Comparison of ENCODE assay signal across 7 cellular contexts in the genomic region with DNA sequence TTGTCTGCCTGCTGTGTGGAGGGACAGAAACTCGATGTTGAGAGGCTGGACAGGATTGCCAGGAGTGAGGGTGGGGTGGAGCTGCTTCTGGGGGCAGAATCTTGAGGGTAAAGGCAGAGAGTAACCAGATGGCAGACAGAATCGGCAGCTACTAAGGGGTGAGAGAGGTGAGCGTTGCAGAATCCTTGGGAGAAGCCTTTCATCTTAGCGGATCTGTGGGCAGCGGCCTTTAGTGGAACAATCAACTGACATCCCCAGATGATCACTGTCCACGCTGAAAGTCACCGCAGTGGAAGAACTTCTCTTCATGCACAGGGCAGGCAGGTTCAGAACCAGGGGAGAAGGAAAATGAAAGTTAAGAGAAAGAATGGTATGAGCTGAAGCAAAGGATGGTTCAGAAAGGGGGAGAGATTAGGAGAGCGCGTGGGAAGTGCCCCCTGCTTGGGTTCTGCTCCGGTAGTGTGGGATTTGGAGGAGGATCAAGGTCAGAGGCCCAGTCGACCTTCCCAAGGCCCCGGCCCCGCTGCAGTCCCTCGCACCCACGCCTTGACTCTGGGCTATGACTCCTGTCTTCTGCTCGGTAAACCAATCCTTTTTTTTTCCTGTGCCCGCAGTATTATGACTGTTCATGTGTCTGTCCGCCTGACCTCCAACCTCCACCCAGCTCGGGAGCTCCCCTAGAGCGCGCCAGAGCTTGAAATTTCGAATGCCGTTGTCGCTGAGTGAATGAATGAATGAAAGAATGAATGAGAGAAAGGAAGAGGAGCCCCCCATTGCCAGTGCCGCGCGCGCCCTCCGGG. TPM values are rescaled to one million over a fixed set of nuclear protein-coding genes. Genes with fewer than 3 reads are reported as not detected.
DNase-seq lines count a peak whose midpoint lies in the region; FAIRE-seq and TF ChIP-seq lines count a peak whose summit lies in the region.

No MANE protein-coding gene starts in this region.

- no peak overlapping the region for H2AK5ac ChIP-seq in H9 (ENCODE audit: insufficient read length, low read length)

- H3K27ac ChIP-seq in H9 (ENCODE audit: insufficient read length, low read depth, low read length) (no peak overlapping the region), ectodermal cell (ENCODE audit: insufficient read depth, low read depth, low read length, poor library complexity, severe bottlenecking) (no peak overlapping the region), mucosa of rectum (ENCODE audit: low read depth in 2 of 2, low read length in 2 of 2) (no peak overlapping the region)

- no peak overlapping the region for H3K27ac Mint-ChIP-seq in H9

- no peak overlapping the region for H2BK5ac ChIP-seq in H9 (ENCODE audit: insufficient read length, low read length)

- no peaks in the 10 kb centered on the region for H3K79me1 ChIP-seq in H9 (ENCODE audit: insufficient read depth, low read depth, low read length, poor library complexity, severe bottlenecking)

- H3K4me3 ChIP-seq in ectodermal cell (ENCODE audit: insufficient read depth, low read depth, low read length) (peak overlapping the region; percentile 66), mucosa of rectum (ENCODE audit: low read length in 2 of 2) (peak overlapping the region; percentile 74 to 90)

- H3K27me3 ChIP-seq in H9 (ENCODE audit: insufficient read depth, low read length) (no peaks in the 10 kb centered on the region), ectodermal cell (ENCODE audit: control insufficient read depth, insufficient read depth, low read length, poor library complexity, severe bottlenecking) (no peaks in the 10 kb centered on the region), mucosa of rectum (ENCODE audit: control insufficient read depth in 2 of 2, insufficient read depth in 2 of 2, low read length in 2 of 2) (no peaks in the 10 kb centered on the region)

- TF ChIP-seq CTCF in H9 (conservative IDR thresholded peaks at IDR 0.05), result no peak

- H3K27me3 Mint-ChIP-seq in H9 (ENCODE audit: low read depth), result no peaks in the 10 kb centered on the region

- peak overlapping the region; percentile 23 for H3K18ac ChIP-seq in H9 (ENCODE audit: insufficient read length, low read depth, low read length)

- FAIRE-seq in GM12892 (lab: Jason Lieb, UNC), result no peak

- no peaks in the 10 kb centered on the region for H3K4me1 ChIP-seq in H9 (ENCODE audit: insufficient read depth, low read length)
- H3K4me1 ChIP-seq in ectodermal cell (ENCODE audit: control insufficient read depth, insufficient read depth, low read length), result peaks cover 4% of the 10 kb centered on the region
- H3K4me1 ChIP-seq in mucosa of rectum (ENCODE audit: control insufficient read depth in 2 of 2, insufficient read depth in 2 of 2, low read length in 2 of 2), result peaks cover 14 to 16% of the 10 kb centered on the region in 2 donors

- H3K14ac ChIP-seq in H9 (ENCODE audit: insufficient read depth, low read length), result peak overlapping the region; percentile 53; the same call in 1 of the 2 replicates

- peak overlapping the region; percentile 68 for H3K9ac ChIP-seq in H9 (ENCODE audit: extremely low read depth, insufficient read length, low read length)
- peak overlapping the region; percentile 77 to 83 for H3K9ac ChIP-seq in mucosa of rectum (ENCODE audit: low read depth in 1 of 2, low read length in 2 of 2)

- no peaks in the 10 kb centered on the region for H3K9me3 Mint-ChIP-seq in H9

- no peak overlapping the region for H2BK12ac ChIP-seq in H9 (ENCODE audit: insufficient read length, low read depth, low read length)

- H3K36me3 ChIP-seq in ectodermal cell (ENCODE audit: control insufficient read depth, insufficient read depth, low read length) (no peaks in the 10 kb centered on the region), mucosa of rectum (ENCODE audit: control insufficient read depth in 2 of 2, insufficient read depth in 2 of 2, low read length in 2 of 2) (peaks cover 4 to 18% of the 10 kb centered on the region in 2 donors)

- H3K4me2 ChIP-seq in H9 (ENCODE audit: insufficient read depth, insufficient read length, low read length), result peak overlapping the region; percentile 71

- no peak overlapping the region for H4K8ac ChIP-seq in H9 (replicated peaks; ENCODE audit: insufficient read length, low read depth, low read length)

- H3K56ac ChIP-seq in H9 (ENCODE audit: insufficient read length, low read depth, low read length), result no peak overlapping the region

- no peak overlapping the region for H3K4me3 Mint-ChIP-seq in H9

- H3T11ph ChIP-seq in H9 (ENCODE audit: low read length), result no peak overlapping the region

- H4K20me1 ChIP-seq in H9 (ENCODE audit: control insufficient read depth, insufficient read depth, insufficient read length), result no peaks in the 10 kb centered on the region

- peaks cover 13% of the 10 kb centered on the region for H3K23me2 ChIP-seq in H9 (ENCODE audit: insufficient read length, low read depth, low read length, poor library complexity, severe bottlenecking)

- H4K5ac ChIP-seq in H9 (ENCODE audit: insufficient read length, low read depth, low read length), result no peak overlapping the region

- DNase-seq in GM12892 (ENCODE audit: insufficient read length) (peak; percentile 45), H9 (no peak), NOMO-1 (lab: John Stamatoyannopoulos, UW; ENCODE audit: unreplicated experiment in 2 of 2) (peak; percentile 46 to 48), NCI-H1048 (lab: John Stamatoyannopoulos, UW) (no peak), NCI-H2107 (lab: John Stamatoyannopoulos, UW) (no peak)

- H3K9me3 ChIP-seq in H9 (ENCODE audit: control insufficient read depth, low read depth, low read length) (no peaks in the 10 kb centered on the region), ectodermal cell (ENCODE audit: control insufficient read depth, low read length) (no peaks in the 10 kb centered on the region), mucosa of rectum (ENCODE audit: control insufficient read depth in 2 of 2, low read length in 2 of 2) (no peaks in the 10 kb centered on the region)

- TF ChIP-seq POLR2A in GM12892 (IDR thresholded peaks at IDR 0.05; ENCODE audit: low read depth, low read length), result no peak

- no peaks in the 10 kb centered on the region for H3K79me2 ChIP-seq in H9 (ENCODE audit: insufficient read depth, low read length)

- no CpG with 5 or more reads among the region's 29 CpGs for WGBS in H9 (ENCODE audit: extremely low coverage, insufficient read length, low lambda C conversion rate)
- 11 to 13% methylated on average over 29 of the region's 29 CpGs for WGBS in ectodermal cell, 2 experiments

- H3K23ac ChIP-seq in H9 (ENCODE audit: insufficient read length, low read depth, low read length), result no peak overlapping the region

- H4K91ac ChIP-seq in H9 (ENCODE audit: insufficient read length, low read depth, low read length), result no peak overlapping the region

- no peak overlapping the region for H3K4ac ChIP-seq in H9 (ENCODE audit: low read depth, low read length)

- no peak overlapping the region for H2BK120ac ChIP-seq in H9 (ENCODE audit: low read depth, low read length, poor library complexity, severe bottlenecking)

- no peak overlapping the region for H2BK20ac ChIP-seq in H9 (ENCODE audit: low read depth, low read length, poor library complexity, severe bottlenecking)

- H3K4me1 Mint-ChIP-seq in H9, result peaks cover 6 to 7% of the 10 kb centered on the region in 2 experiments; a peak in 3 of 4 replicates

- no peak overlapping the region for H2AFZ ChIP-seq in H9 (ENCODE audit: low read length)

- H3K36me3 Mint-ChIP-seq in H9 (ENCODE audit: insufficient read depth in 1 of 3, low read depth in 3 of 3), result peaks cover 3 to 22% (median 19%) of the 10 kb centered on the region in 3 experiments; a peak in 5 of 7 replicates

- no peak overlapping the region for H2BK15ac ChIP-seq in H9 (ENCODE audit: low read depth, low read length)

RNA-seq across cellular contexts. Expression of a gene that starts 0.6 kb away (rescaled TPM):
- polyA plus RNA-seq in GM12892 (2012; ENCODE audit: missing spikeins), result 132 TPM
- total RNA-seq in H9 (2021), result 45.0 and 51.9 TPM in 2 replicates
- 53.8 TPM for polyA plus RNA-seq in ectodermal cell (2013, experiment 1 of 4)
- polyA plus RNA-seq in ectodermal cell (2013, experiment 2 of 4), result 47.5 TPM
- 62.6 TPM for polyA plus RNA-seq in ectodermal cell (2013, experiment 3 of 4)
- 74.5 TPM for polyA plus RNA-seq in ectodermal cell (2013, experiment 4 of 4)

RNA-seq across cellular contexts. Expression of a gene that starts 31.6 kb away (rescaled TPM):
- polyA plus RNA-seq in GM12892 (2012; ENCODE audit: missing spikeins), result 136 TPM
- total RNA-seq in H9 (2021), result 95.1 and 98.6 TPM in 2 replicates
- polyA plus RNA-seq in ectodermal cell (2013, experiment 1 of 4), result 93.6 TPM
- 96.2 TPM for polyA plus RNA-seq in ectodermal cell (2013, experiment 2 of 4)
- 75.3 TPM for polyA plus RNA-seq in ectodermal cell (2013, experiment 3 of 4)
- 83.6 TPM for polyA plus RNA-seq in ectodermal cell (2013, experiment 4 of 4)

RNA-seq across cellular contexts. Expression of a gene that starts 51.3 kb away (rescaled TPM):
- 171 TPM for polyA plus RNA-seq in GM12892 (2012; ENCODE audit: missing spikeins)
- total RNA-seq in H9 (2021), result 186 and 201 TPM in 2 replicates
- polyA plus RNA-seq in ectodermal cell (2013, experiment 1 of 4), result 97.2 TPM
- polyA plus RNA-seq in ectodermal cell (2013, experiment 2 of 4), result 87.0 TPM
- polyA plus RNA-seq in ectodermal cell (2013, experiment 3 of 4), result 66.2 TPM
- 69.4 TPM for polyA plus RNA-seq in ectodermal cell (2013, experiment 4 of 4)

Comparison
In these comparisons a context has a peak if more than half of its experiments do, and no peak if none do; other contexts are left out.
1. DNase-seq: peak in GM12892 (single experiment) and NOMO-1 (2 of 2); none in H9 (single experiment), NCI-H1048 (single experiment) and NCI-H2107 (single experiment).